25 cellular contexts compared by ENCODE assay signal in genomic region chr3:56955551-56956131, GRCh38.
"Had no signal": no experiment of that assay in that cellular context is flagged by ENCODE, and none has a peak within 500 bp of the region (broad histone marks: within the 10 kb centered on the region; RNA-seq: fewer than 3 reads in every experiment).

No MANE protein-coding gene starts in this region.

- H3K27ac ChIP-seq: breast epithelium, esophagus muscularis mucosa, neutrophil, sigmoid colon, suprapubic skin, tibial artery had no signal

- ATAC-seq: left ventricle myocardium superior, T-helper 17 cell had no signal

- H3K36me3 ChIP-seq: breast epithelium, neutrophil, sigmoid colon, tibial artery had no signal

- H3K4me1 ChIP-seq: breast epithelium, sigmoid colon, suprapubic skin, tibial artery had no signal

- H3K9me3 Mint-ChIP-seq: activated CD4-positive, alpha-beta memory T cell treated with anti-CD3 and anti-CD28 coated beads for 36 hours; activated CD4-positive, alpha-beta T cell treated with anti-CD3 and anti-CD28 coated beads, Interleukin-2, amount 10 ng/mL, durations not matched to agents 24 days and 14 days; activated naive CD4-positive, alpha-beta T cell treated with anti-CD3 and anti-CD28 coated beads, Interleukin-2, amount 10 ng/mL, durations not matched to agents 7 days and 5 days; activated T-helper 1 cell treated with anti-CD3 and anti-CD28 coated beads, Interleukin-12 subunit alpha, Interleukin-12 subunit beta, Interleukin-2, Interleukin-4 antibody, amounts not matched to agents 30 ng/mL and 10 ng/mL and 1 ng/mL, durations not matched to agents 14 hours and 24 hours and 36 hours; central memory CD8-positive, alpha-beta T cell; endodermal cell; nephron progenitor cell had no signal

- DNase-seq: activated CD4-positive, alpha-beta memory T cell treated with anti-CD3 and anti-CD28 coated beads for 36 hours; activated CD4-positive, alpha-beta T cell treated with anti-CD3 and anti-CD28 coated beads, Interleukin-2, amount 10 ng/mL, durations not matched to agents 24 days and 14 days; activated CD4-positive, CD25-positive, alpha-beta regulatory T cell treated with anti-CD3 and anti-CD28 coated beads, Interleukin-2, amount 50 U/mL, for 72 hours; activated CD8-positive, alpha-beta memory T cell treated with anti-CD3 and anti-CD28 coated beads, Interleukin-2, amount 50 U/mL, for 4 hours; activated effector memory CD4-positive, alpha-beta T cell treated with anti-CD3 and anti-CD28 coated beads, Interleukin-2, amount 50 U/mL, for 16 hours; activated naive CD4-positive, alpha-beta T cell treated with anti-CD3 and anti-CD28 coated beads, Interleukin-2, amount 10 ng/mL, durations not matched to agents 7 days and 5 days; activated T-cell treated with anti-CD3 and anti-CD28 coated beads, Interleukin-2, amount 50 U/mL, for 1 hour; amygdala; endodermal cell; glutamatergic neuron; islet precursor cell; left ventricle myocardium superior; nephron progenitor cell; sigmoid colon; stimulated activated naive CD4-positive, alpha-beta T cell; T-helper 17 cell; T1000; tibial artery had no signal

- H3K4me3 Mint-ChIP-seq: activated CD4-positive, alpha-beta memory T cell treated with anti-CD3 and anti-CD28 coated beads for 36 hours; activated CD4-positive, alpha-beta T cell treated with anti-CD3 and anti-CD28 coated beads, Interleukin-2, amount 10 ng/mL, durations not matched to agents 24 days and 14 days; activated naive CD4-positive, alpha-beta T cell treated with anti-CD3 and anti-CD28 coated beads, Interleukin-2, amount 10 ng/mL, durations not matched to agents 7 days and 5 days; activated T-helper 1 cell treated with anti-CD3 and anti-CD28 coated beads, Interleukin-12 subunit alpha, Interleukin-12 subunit beta, Interleukin-2, Interleukin-4 antibody, amounts not matched to agents 30 ng/mL and 10 ng/mL and 1 ng/mL, durations not matched to agents 14 hours and 24 hours and 36 hours; central memory CD8-positive, alpha-beta T cell; endodermal cell; nephron progenitor cell; T-helper 17 cell had no signal

- H3K4me3 ChIP-seq: breast epithelium, esophagus muscularis mucosa, sigmoid colon, suprapubic skin, tibial artery had no signal

- H3K36me3 Mint-ChIP-seq: activated CD4-positive, alpha-beta memory T cell treated with anti-CD3 and anti-CD28 coated beads for 36 hours; activated naive CD4-positive, alpha-beta T cell treated with anti-CD3 and anti-CD28 coated beads, Interleukin-2, amount 10 ng/mL, durations not matched to agents 7 days and 5 days had no signal

- H3K9me3 ChIP-seq: breast epithelium, esophagus muscularis mucosa, neutrophil, sigmoid colon, suprapubic skin, tibial artery had no signal

- H3K27ac Mint-ChIP-seq: activated CD4-positive, alpha-beta memory T cell treated with anti-CD3 and anti-CD28 coated beads for 36 hours; activated CD4-positive, alpha-beta T cell treated with anti-CD3 and anti-CD28 coated beads, Interleukin-2, amount 10 ng/mL, durations not matched to agents 24 days and 14 days; activated naive CD4-positive, alpha-beta T cell treated with anti-CD3 and anti-CD28 coated beads, Interleukin-2, amount 10 ng/mL, durations not matched to agents 7 days and 5 days; activated T-helper 1 cell treated with anti-CD3 and anti-CD28 coated beads, Interleukin-12 subunit alpha, Interleukin-12 subunit beta, Interleukin-2, Interleukin-4 antibody, amounts not matched to agents 30 ng/mL and 10 ng/mL and 1 ng/mL, durations not matched to agents 14 hours and 24 hours and 36 hours; endodermal cell; nephron progenitor cell; progenitor cell of endocrine pancreas; T-helper 17 cell had no signal

- H3K27me3 ChIP-seq: breast epithelium, esophagus muscularis mucosa, neutrophil, sigmoid colon, suprapubic skin, tibial artery had no signal

- H3K27me3 Mint-ChIP-seq: activated CD4-positive, alpha-beta memory T cell treated with anti-CD3 and anti-CD28 coated beads for 36 hours; central memory CD8-positive, alpha-beta T cell; progenitor cell of endocrine pancreas; T-helper 17 cell had no signal

- H3K4me1 Mint-ChIP-seq: activated naive CD4-positive, alpha-beta T cell treated with anti-CD3 and anti-CD28 coated beads, Interleukin-2, amount 10 ng/mL, durations not matched to agents 7 days and 5 days had no signal
